1 cellular context compared by ENCODE assay signal in genomic region chr3:122589297-122589696, GRCh38.
TF ChIP-seq lines count a peak whose summit lies in the region.

No MANE protein-coding gene starts in this region.

TF ChIP-seq in GM12878, 131 proteins besides CTCF, POLR2A, EP300 and RAD21 (continued from another document and continues in another):
- TF ChIP-seq EED (IDR thresholded peaks at IDR 0.05; ENCODE audit: low read depth) = peak; percentile 51; the same call in 1 of the 2 replicates
- TF ChIP-seq ZBTB40 (IDR thresholded peaks at IDR 0.05; ENCODE audit: borderline replicate concordance) = no peak
- no peak for TF ChIP-seq ZNF207 (IDR thresholded peaks at IDR 0.05; ENCODE audit: borderline replicate concordance)
- no peak for TF ChIP-seq HCFC1 (IDR thresholded peaks at IDR 0.05; ENCODE audit: low read length)
- no peak for TF ChIP-seq SP1 (IDR thresholded peaks at IDR 0.05; ENCODE audit: low read depth, low read length)
- no peak for TF ChIP-seq CHD2 (IDR thresholded peaks at IDR 0.05; ENCODE audit: borderline replicate concordance, low read depth, low read length)
- no peak for TF ChIP-seq YY1 (IDR thresholded peaks at IDR 0.05; ENCODE audit: low read depth, low read length)
- TF ChIP-seq CREM (IDR thresholded peaks at IDR 0.05; ENCODE audit: low read depth) = peak; percentile 57; the same call in 1 of the 2 replicates
- peak; percentile 46; the same call in 1 of the 2 replicates for TF ChIP-seq CBX5 (IDR thresholded peaks at IDR 0.05; ENCODE audit: low read depth)
- TF ChIP-seq HDGF (IDR thresholded peaks at IDR 0.05) = no peak
- TF ChIP-seq DPF2 (IDR thresholded peaks at IDR 0.05) = peak; percentile 94
- peak; percentile 90 for TF ChIP-seq JUNB (IDR thresholded peaks at IDR 0.05)
- no peak; the same call in 1 of the 2 replicates for TF ChIP-seq LARP7 (IDR thresholded peaks at IDR 0.05)
- TF ChIP-seq RFX5 (IDR thresholded peaks at IDR 0.05; ENCODE audit: low read depth, low read length) = no peak
- TF ChIP-seq RB1 (IDR thresholded peaks at IDR 0.05; ENCODE audit: borderline replicate concordance) = no peak
- TF ChIP-seq, protein P1, sequence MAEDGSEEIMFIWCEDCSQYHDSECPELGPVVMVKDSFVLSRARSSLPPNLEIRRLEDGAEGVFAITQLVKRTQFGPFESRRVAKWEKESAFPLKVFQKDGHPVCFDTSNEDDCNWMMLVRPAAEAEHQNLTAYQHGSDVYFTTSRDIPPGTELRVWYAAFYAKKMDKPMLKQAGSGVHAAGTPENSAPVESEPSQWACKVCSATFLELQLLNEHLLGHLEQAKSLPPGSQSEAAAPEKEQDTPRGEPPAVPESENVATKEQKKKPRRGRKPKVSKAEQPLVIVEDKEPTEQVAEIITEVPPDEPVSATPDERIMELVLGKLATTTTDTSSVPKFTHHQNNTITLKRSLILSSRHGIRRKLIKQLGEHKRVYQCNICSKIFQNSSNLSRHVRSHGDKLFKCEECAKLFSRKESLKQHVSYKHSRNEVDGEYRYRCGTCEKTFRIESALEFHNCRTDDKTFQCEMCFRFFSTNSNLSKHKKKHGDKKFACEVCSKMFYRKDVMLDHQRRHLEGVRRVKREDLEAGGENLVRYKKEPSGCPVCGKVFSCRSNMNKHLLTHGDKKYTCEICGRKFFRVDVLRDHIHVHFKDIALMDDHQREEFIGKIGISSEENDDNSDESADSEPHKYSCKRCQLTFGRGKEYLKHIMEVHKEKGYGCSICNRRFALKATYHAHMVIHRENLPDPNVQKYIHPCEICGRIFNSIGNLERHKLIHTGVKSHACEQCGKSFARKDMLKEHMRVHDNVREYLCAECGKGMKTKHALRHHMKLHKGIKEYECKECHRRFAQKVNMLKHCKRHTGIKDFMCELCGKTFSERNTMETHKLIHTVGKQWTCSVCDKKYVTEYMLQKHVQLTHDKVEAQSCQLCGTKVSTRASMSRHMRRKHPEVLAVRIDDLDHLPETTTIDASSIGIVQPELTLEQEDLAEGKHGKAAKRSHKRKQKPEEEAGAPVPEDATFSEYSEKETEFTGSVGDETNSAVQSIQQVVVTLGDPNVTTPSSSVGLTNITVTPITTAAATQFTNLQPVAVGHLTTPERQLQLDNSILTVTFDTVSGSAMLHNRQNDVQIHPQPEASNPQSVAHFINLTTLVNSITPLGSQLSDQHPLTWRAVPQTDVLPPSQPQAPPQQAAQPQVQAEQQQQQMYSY (CRISPR knock-in tag; IDR thresholded peaks at IDR 0.05) = no peak
- no peak for TF ChIP-seq POLR2AphosphoS5 (IDR thresholded peaks at IDR 0.05; ENCODE audit: low read length)
- TF ChIP-seq JUND (IDR thresholded peaks at IDR 0.05; ENCODE audit: low read depth, low read length) = no peak
- TF ChIP-seq ATF7 (IDR thresholded peaks at IDR 0.05; ENCODE audit: low read depth) = peak; percentile 75
- TF ChIP-seq MYB (IDR thresholded peaks at IDR 0.05; ENCODE audit: borderline replicate concordance, low read depth, low read length) = no peak
- TF ChIP-seq MTA2 (IDR thresholded peaks at IDR 0.05; ENCODE audit: low read depth) = peak; percentile 89
- TF ChIP-seq ETV6 (conservative IDR thresholded peaks at IDR 0.05 in 1 of 2, IDR thresholded peaks at IDR 0.05 in 1 of 2; ENCODE audit: borderline replicate concordance in 1 of 2, low read depth in 1 of 2) = peak in 1 of 2 experiments; percentile 77; a peak in 1 of 4 replicates
- TF ChIP-seq ZBTB33 (IDR thresholded peaks at IDR 0.05) = no peak; the same call in 1 of the 2 replicates
- TF ChIP-seq IRF4 (IDR thresholded peaks at IDR 0.05; ENCODE audit: low read depth, low read length) = peak; percentile 57; the same call in 1 of the 2 replicates
- no peak for TF ChIP-seq SIN3A (IDR thresholded peaks at IDR 0.05; ENCODE audit: low read depth, low read length)
- TF ChIP-seq CREB1 (IDR thresholded peaks at IDR 0.05; ENCODE audit: low read depth) = no peak
- TF ChIP-seq ZSCAN29 (IDR thresholded peaks at IDR 0.05) = no peak
- TF ChIP-seq BRCA1 (IDR thresholded peaks at IDR 0.05; ENCODE audit: low read depth, low read length) = no peak
- TF ChIP-seq IKZF1 (conservative IDR thresholded peaks at IDR 0.05) = peak; percentile 93
- TF ChIP-seq ESRRA (IDR thresholded peaks at IDR 0.05; ENCODE audit: low read length) = no peak
- TF ChIP-seq TCF7 (IDR thresholded peaks at IDR 0.05; ENCODE audit: borderline replicate concordance) = no peak
- TF ChIP-seq, protein P2, sequence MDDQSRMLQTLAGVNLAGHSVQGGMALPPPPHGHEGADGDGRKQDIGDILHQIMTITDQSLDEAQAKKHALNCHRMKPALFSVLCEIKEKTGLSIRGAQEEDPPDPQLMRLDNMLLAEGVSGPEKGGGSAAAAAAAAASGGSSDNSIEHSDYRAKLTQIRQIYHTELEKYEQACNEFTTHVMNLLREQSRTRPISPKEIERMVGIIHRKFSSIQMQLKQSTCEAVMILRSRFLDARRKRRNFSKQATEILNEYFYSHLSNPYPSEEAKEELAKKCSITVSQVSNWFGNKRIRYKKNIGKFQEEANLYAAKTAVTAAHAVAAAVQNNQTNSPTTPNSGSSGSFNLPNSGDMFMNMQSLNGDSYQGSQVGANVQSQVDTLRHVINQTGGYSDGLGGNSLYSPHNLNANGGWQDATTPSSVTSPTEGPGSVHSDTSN (IDR thresholded peaks at IDR 0.05; ENCODE audit: insufficient replicate concordance, low read depth, low read length) = no peak
- no peak for TF ChIP-seq PAX8 (IDR thresholded peaks at IDR 0.05)
- TF ChIP-seq IKZF2 (IDR thresholded peaks at IDR 0.05) = peak; percentile 96
- no peak for TF ChIP-seq CBX3 (IDR thresholded peaks at IDR 0.05; ENCODE audit: borderline replicate concordance, low read depth)
- TF ChIP-seq YBX1 (IDR thresholded peaks at IDR 0.05) = no peak
- TF ChIP-seq, protein P3, sequence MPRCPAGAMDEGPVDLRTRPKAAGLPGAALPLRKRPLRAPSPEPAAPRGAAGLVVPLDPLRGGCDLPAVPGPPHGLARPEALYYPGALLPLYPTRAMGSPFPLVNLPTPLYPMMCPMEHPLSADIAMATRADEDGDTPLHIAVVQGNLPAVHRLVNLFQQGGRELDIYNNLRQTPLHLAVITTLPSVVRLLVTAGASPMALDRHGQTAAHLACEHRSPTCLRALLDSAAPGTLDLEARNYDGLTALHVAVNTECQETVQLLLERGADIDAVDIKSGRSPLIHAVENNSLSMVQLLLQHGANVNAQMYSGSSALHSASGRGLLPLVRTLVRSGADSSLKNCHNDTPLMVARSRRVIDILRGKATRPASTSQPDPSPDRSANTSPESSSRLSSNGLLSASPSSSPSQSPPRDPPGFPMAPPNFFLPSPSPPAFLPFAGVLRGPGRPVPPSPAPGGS (IDR thresholded peaks at IDR 0.05; ENCODE audit: borderline replicate concordance, insufficient read depth, low read depth, low read length, poor library complexity, severe bottlenecking) = no peak
- TF ChIP-seq TCF3 (IDR thresholded peaks at IDR 0.05; ENCODE audit: borderline replicate concordance, insufficient read depth, low read depth, low read length) = no peak
- TF ChIP-seq CEBPZ (IDR thresholded peaks at IDR 0.05; ENCODE audit: low read depth, low read length) = no peak
- TF ChIP-seq WRNIP1 (IDR thresholded peaks at IDR 0.05; ENCODE audit: borderline replicate concordance, low read depth, low read length) = no peak
- TF ChIP-seq BHLHE40 (IDR thresholded peaks at IDR 0.05; ENCODE audit: borderline replicate concordance in 1 of 2, low read depth in 2 of 2, low read length in 1 of 2) = peak in 1 of 2 experiments; percentile 27; a peak in 1 of 4 replicates
- TF ChIP-seq NR2C1 (IDR thresholded peaks at IDR 0.05) = no peak
- TF ChIP-seq HDAC6 (IDR thresholded peaks at IDR 0.05; ENCODE audit: unreplicated experiment) = no peak
- TF ChIP-seq, protein P4, sequence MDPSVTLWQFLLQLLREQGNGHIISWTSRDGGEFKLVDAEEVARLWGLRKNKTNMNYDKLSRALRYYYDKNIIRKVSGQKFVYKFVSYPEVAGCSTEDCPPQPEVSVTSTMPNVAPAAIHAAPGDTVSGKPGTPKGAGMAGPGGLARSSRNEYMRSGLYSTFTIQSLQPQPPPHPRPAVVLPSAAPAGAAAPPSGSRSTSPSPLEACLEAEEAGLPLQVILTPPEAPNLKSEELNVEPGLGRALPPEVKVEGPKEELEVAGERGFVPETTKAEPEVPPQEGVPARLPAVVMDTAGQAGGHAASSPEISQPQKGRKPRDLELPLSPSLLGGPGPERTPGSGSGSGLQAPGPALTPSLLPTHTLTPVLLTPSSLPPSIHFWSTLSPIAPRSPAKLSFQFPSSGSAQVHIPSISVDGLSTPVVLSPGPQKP (IDR thresholded peaks at IDR 0.05; ENCODE audit: low read depth, low read length) = no peak
- TF ChIP-seq CHD4 (IDR thresholded peaks at IDR 0.05) = no peak
